In genomic region chr11:95337175-95337957, GRCh38 we compare ENCODE assay signal across 8 cellular contexts.
DNase-seq lines count a peak whose midpoint lies in the region; ATAC-seq and TF ChIP-seq lines count a peak whose summit lies in the region.

No MANE protein-coding gene starts in this region.

- no peak overlapping the region for H2BK15ac ChIP-seq in neuronal stem cell (ENCODE audit: low read length)

- no peaks in the 10 kb centered on the region for H3K9me2 ChIP-seq in DOHH2 (replicated peaks; ENCODE audit: control insufficient read depth, low read length)

- H3K9me3 ChIP-seq in DOHH2 (ENCODE audit: control insufficient read depth, insufficient read depth, low read length) (no peaks in the 10 kb centered on the region), neuronal stem cell (replicated peaks in 1 of 2; ENCODE audit: control insufficient read depth in 2 of 2, insufficient read depth in 1 of 2, low read depth in 1 of 2, low read length in 2 of 2) (no peaks in the 10 kb centered on the region), transverse colon (no peaks in the 10 kb centered on the region)

- H3K27me3 ChIP-seq in DOHH2 (ENCODE audit: control insufficient read depth, low read length) (no peaks in the 10 kb centered on the region), neuronal stem cell (ENCODE audit: control insufficient read depth in 3 of 3, insufficient read depth in 3 of 3, low read depth in 1 of 3, low read length in 3 of 3) (no peaks in the 10 kb centered on the region), transverse colon (no peaks in the 10 kb centered on the region)

- H3K18ac ChIP-seq in neuronal stem cell (ENCODE audit: low read length) = peak overlapping the region; percentile 55

- H2BK12ac ChIP-seq in neuronal stem cell (ENCODE audit: low read length) = no peak overlapping the region

- H4K20me1 ChIP-seq in DOHH2 (ENCODE audit: control insufficient read depth, insufficient read depth, low read depth, low read length) = no peaks in the 10 kb centered on the region

- no peak overlapping the region for H3K14ac ChIP-seq in neuronal stem cell (ENCODE audit: low read length)

- H2BK5ac ChIP-seq in neuronal stem cell (ENCODE audit: low read length) = no peak overlapping the region

- in situ Hi-C loops in transverse colon (cut with MboI; ENCODE audit: low pct_ligation_motif_present in 1 of 4, low pct_unique_long_range_greater_than_20kb in 1 of 4, low sequenced_read_pairs in 3 of 4) = no loop called here

- H3K4me3 ChIP-seq in DOHH2 (ENCODE audit: low read length) = no peak overlapping the region; the same call in 1 of the 2 replicates
- no peak overlapping the region for H3K4me3 ChIP-seq in neuronal stem cell (ENCODE audit: low read length in 2 of 2)
- H3K4me3 ChIP-seq in transverse colon = no peak overlapping the region

- no peak overlapping the region for H4K8ac ChIP-seq in neuronal stem cell (ENCODE audit: low read depth, low read length)

- DNase-seq in M059J (ENCODE audit: low read depth) (peak; percentile 3), fibroblast of peridontal ligament (ENCODE audit: extremely low read depth) (peak; percentile 75), neuronal stem cell (ENCODE audit: low spot score) (peak; percentile 49), transverse colon (peak; percentile 43), DMS53 treated with DMSO at 0.1 percent for 48 hours (lab: John Stamatoyannopoulos, UW; ENCODE audit: unreplicated experiment) (no peak)
- DNase-seq in activated T-cell treated with anti-CD3 and anti-CD28 coated beads, Interleukin-2, amount 50 U/mL, for 1 hour = peak; percentile 50

- no peak overlapping the region for H3K23ac ChIP-seq in neuronal stem cell (ENCODE audit: low read depth, low read length, poor library complexity)

- H3K4ac ChIP-seq in neuronal stem cell (ENCODE audit: low read length) = no peak overlapping the region

- H3K79me2 ChIP-seq in DOHH2 (ENCODE audit: control insufficient read depth, low read length) = no peaks in the 10 kb centered on the region

- H4K91ac ChIP-seq in neuronal stem cell (ENCODE audit: low read depth, low read length, poor library complexity) = no peak overlapping the region

- H3K27ac ChIP-seq in DOHH2 (ENCODE audit: low read depth, low read length) = no peak overlapping the region
- H3K27ac ChIP-seq in neuronal stem cell (replicated peaks; ENCODE audit: low read length) = peak overlapping the region; percentile 90
- H3K27ac ChIP-seq in transverse colon = peak overlapping the region; percentile 80 to 86 (median 81)

- no peak for TF ChIP-seq POLR2A in transverse colon (IDR thresholded peaks at IDR 0.05)

- TF ChIP-seq EP300 in transverse colon (IDR thresholded peaks at IDR 0.05; ENCODE audit: low read depth) = no peak

- intact Hi-C loops in transverse colon (cut with DNase I; ENCODE audit: low total_unique reads) = loop anchor here (10.0 kb wide), 2 partner anchors 103 to 367 kb away; partner anchors contain the start of gene SESN3

- H3K79me1 ChIP-seq in neuronal stem cell (ENCODE audit: low read depth, low read length) = no peaks in the 10 kb centered on the region

- peak overlapping the region; percentile 80 for H2AFZ ChIP-seq in neuronal stem cell (ENCODE audit: low read length)

- no peaks in the 10 kb centered on the region for H3F3A ChIP-seq in DOHH2 (ENCODE audit: control insufficient read depth, insufficient read depth)

- TF ChIP-seq CTCF in DOHH2 (IDR thresholded peaks at IDR 0.05; ENCODE audit: low read depth, low read length, poor library complexity, severe bottlenecking) = no peak
- no peak for TF ChIP-seq CTCF in transverse colon (IDR thresholded peaks at IDR 0.05)

- H3K9ac ChIP-seq in neuronal stem cell (ENCODE audit: low read depth, low read length, poor library complexity) = no peak overlapping the region

- H2BK120ac ChIP-seq in neuronal stem cell (ENCODE audit: low read depth, low read length) = no peak overlapping the region

- no peak overlapping the region for H2AK5ac ChIP-seq in neuronal stem cell (ENCODE audit: low read depth, low read length)

- H3K36me3 ChIP-seq in DOHH2 (ENCODE audit: control insufficient read depth, low read length) (no peaks in the 10 kb centered on the region), neuronal stem cell (replicated peaks in 1 of 2; ENCODE audit: control insufficient read depth in 2 of 2, insufficient read depth in 2 of 2, low read length in 2 of 2) (no peaks in the 10 kb centered on the region), transverse colon (no peaks in the 10 kb centered on the region)

- no CpG with 5 or more reads among the region's 14 CpGs for WGBS in neuronal stem cell (ENCODE audit: extremely low coverage in 2 of 2, insufficient read length in 2 of 2, insufficient replicate concordance in 1 of 2), 2 donors
- 43 to 61% methylated on average over 5 to 14 of the region's 14 CpGs for WGBS in transverse colon (ENCODE audit: low coverage in 1 of 2), 2 donors

- peak overlapping the region; percentile 31 for H3K4me2 ChIP-seq in DOHH2 (ENCODE audit: low read length)
- H3K4me2 ChIP-seq in neuronal stem cell (ENCODE audit: insufficient read depth, low read length, poor library complexity, severe bottlenecking) = no peak overlapping the region

- H3K4me1 ChIP-seq in DOHH2 (ENCODE audit: control insufficient read depth, low read length) (peaks cover 11% of the 10 kb centered on the region), neuronal stem cell (ENCODE audit: control insufficient read depth in 2 of 2, insufficient read depth in 1 of 2, low read depth in 1 of 2, low read length in 2 of 2) (peaks cover 26 to 28% of the 10 kb centered on the region in 2 donors), transverse colon (peaks cover 14 to 32% (median 23%) of the 10 kb centered on the region in 4 donors)

- ATAC-seq in GM21576 (IDR thresholded peaks at IDR 0.05; ENCODE audit: unreplicated experiment) = peak; percentile 89
